In genomic region chr13:81639984-81640582, GRCh38 we compare ENCODE assay signal across 12 cellular contexts.
DNase-seq lines count a peak whose midpoint lies in the region; ATAC-seq and TF ChIP-seq lines count a peak whose summit lies in the region.
"Had no signal": no experiment of that assay in that cellular context is flagged by ENCODE, and none has a peak within 500 bp of the region (broad histone marks: within the 10 kb centered on the region; RNA-seq: fewer than 3 reads in every experiment).

No MANE protein-coding gene starts in this region.

- peak; percentile 73 for TF ChIP-seq CTCF in PC-3 (conservative IDR thresholded peaks at IDR 0.05; ENCODE audit: low read depth, low read length)
- TF ChIP-seq CTCF in hepatocyte (IDR thresholded peaks at IDR 0.05; ENCODE audit: poor library complexity) = peak; percentile 48
- TF ChIP-seq CTCF in Peyer's patch (IDR thresholded peaks at IDR 0.05) = no peak

- H3K36me3 ChIP-seq in PC-3 (ENCODE audit: low read depth, low read length) = no peaks in the 10 kb centered on the region
- H3K36me3 ChIP-seq in hepatocyte (replicated peaks; ENCODE audit: insufficient read depth, low read depth) = no peaks in the 10 kb centered on the region
- no peaks in the 10 kb centered on the region for H3K36me3 ChIP-seq in Peyer's patch
- H3K36me3 ChIP-seq: BLaER1 had no signal

- H4K20me1 ChIP-seq in PC-3 (ENCODE audit: low read length) (no peaks in the 10 kb centered on the region), hepatocyte (ENCODE audit: insufficient read depth, poor library complexity, severe bottlenecking) (no peaks in the 10 kb centered on the region)
- H4K20me1 ChIP-seq: BLaER1 had no signal

- TF ChIP-seq POLR2A in Peyer's patch (IDR thresholded peaks at IDR 0.05) = no peak
- no peak for TF ChIP-seq POLR2A in GM18505 (IDR thresholded peaks at IDR 0.05; ENCODE audit: borderline replicate concordance, extremely low read depth, insufficient read depth, insufficient read length)

- no peaks in the 10 kb centered on the region for H3K27me3 ChIP-seq in PC-3 (ENCODE audit: low read length)
- H3K27me3 ChIP-seq in hepatocyte = no peaks in the 10 kb centered on the region
- H3K27me3 ChIP-seq in Peyer's patch = no peaks in the 10 kb centered on the region
- H3K27me3 ChIP-seq: BLaER1 had no signal

- 81% methylated on average over 4 of the region's 4 CpGs for WGBS in hepatocyte (ENCODE audit: low lambda C conversion rate, missing lambda C conversion rate)

- intact Hi-C loops in PC-3 (cut with micrococcal nuclease) = loop anchor here (1.0 kb wide), 1 partner anchor 232 kb away; no protein-coding TSS in a partner anchor

- H3K9ac ChIP-seq in PC-3 (ENCODE audit: low read length) = no peak overlapping the region
- H3K9ac ChIP-seq: BLaER1 had no signal

- H3K79me2 ChIP-seq in PC-3 (ENCODE audit: low read length) = no peaks in the 10 kb centered on the region
- no peaks in the 10 kb centered on the region for H3K79me2 ChIP-seq in hepatocyte

- H3K27ac ChIP-seq in PC-3 (ENCODE audit: low read length) = no peak overlapping the region
- no peak overlapping the region for H3K27ac ChIP-seq in hepatocyte
- H3K27ac ChIP-seq in Peyer's patch = no peak overlapping the region
- H3K27ac ChIP-seq: BLaER1 had no signal

- H3K9me2 ChIP-seq in PC-3 (replicated peaks; ENCODE audit: low read length) (no peaks in the 10 kb centered on the region), hepatocyte (replicated peaks; ENCODE audit: insufficient read depth) (no peaks in the 10 kb centered on the region)

- peak; percentile 49; the same call in 1 of the 2 replicates for ATAC-seq in PC-3
- ATAC-seq in GM18505 (IDR thresholded peaks at IDR 0.05; ENCODE audit: unreplicated experiment) = no peak
- ATAC-seq: esophagus mucosa had no signal

- CTCF ChIA-PET in PC-3 (lab: Charles Lee) = interaction anchor here (0.6 to 1.8 kb wide), 3 partner anchors 59 to 291 kb away, joined by 3 to 21 read pairs (median 6); no protein-coding TSS in a partner anchor

- no peaks in the 10 kb centered on the region for H3F3A ChIP-seq in PC-3 (ENCODE audit: low read length, unreplicated experiment)

- H3K4me3 ChIP-seq in PC-3 (ENCODE audit: low read length) (no peak overlapping the region), hepatocyte (no peak overlapping the region), Peyer's patch (no peak overlapping the region)
- H3K4me3 ChIP-seq: BLaER1 had no signal

- H3K9me3 ChIP-seq in PC-3 (ENCODE audit: low read length) (no peaks in the 10 kb centered on the region), hepatocyte (ENCODE audit: low read depth) (no peaks in the 10 kb centered on the region), Peyer's patch (no peaks in the 10 kb centered on the region)
- H3K9me3 ChIP-seq: BLaER1 had no signal

- peak; percentile 13 for DNase-seq in A172 (ENCODE audit: low spot score)
- peak; percentile 2 for DNase-seq in H4 (ENCODE audit: low spot score)
- DNase-seq in PC-3 = peak; percentile 56
- peak; percentile 38 for DNase-seq in hepatocyte (ENCODE audit: low spot score)
- DNase-seq in NCI-H187 treated with DMSO at 0.1 percent for 48 hours (lab: John Stamatoyannopoulos, UW) = no peak
- DNase-seq in activated naive CD4-positive, alpha-beta T cell treated with anti-CD3 and anti-CD28 coated beads, Interleukin-2, amount 50 U/mL, for 16 hours = no peak
- no peak for DNase-seq in Peyer's patch
- DNase-seq: activated naive CD8-positive, alpha-beta T cell treated with anti-CD3 and anti-CD28 coated beads, Interleukin-2, amount 10 ng/mL, durations not matched to agents 7 days and 5 days; NCI-H2227 treated with DMSO at 0.1 percent for 48 hours had no signal

- POLR2A ChIA-PET in PC-3 (lab: Charles Lee; ENCODE audit: unreplicated experiment) = no interaction called here

- H3K4me1 ChIP-seq in PC-3 (ENCODE audit: insufficient read depth, low read length) = no peaks in the 10 kb centered on the region
- H3K4me1 ChIP-seq in hepatocyte (ENCODE audit: insufficient read depth) = no peaks in the 10 kb centered on the region
- no peaks in the 10 kb centered on the region for H3K4me1 ChIP-seq in Peyer's patch
- H3K4me1 ChIP-seq: BLaER1 had no signal

- no peak overlapping the region for H3K4me2 ChIP-seq in PC-3 (ENCODE audit: low read length)
- H3K4me2 ChIP-seq in hepatocyte = no peak overlapping the region
- H3K4me2 ChIP-seq: BLaER1 had no signal

- BruUV-seq in PC-3 (replicated peaks; lab: Mats Ljungman, UMichigan) = no TSS peak

- no peak overlapping the region for H2AFZ ChIP-seq in PC-3 (ENCODE audit: low read length)
- H2AFZ ChIP-seq in hepatocyte = no peak overlapping the region

Comparison
In these comparisons a context has a peak if more than half of its experiments do, and no peak if none do; other contexts are left out.
1. DNase-seq: peak in A172 (single experiment), H4 (single experiment), PC-3 (single experiment) and hepatocyte (single experiment); none in NCI-H187 treated with DMSO at 0.1 percent for 48 hours (single experiment), activated naive CD4-positive, alpha-beta T cell treated with anti-CD3 and anti-CD28 coated beads, Interleukin-2, amount 50 U/mL, for 16 hours (single experiment) and Peyer's patch (0 of 3).
2. CTCF ChIP-seq: peak in PC-3 (single experiment) and hepatocyte (single experiment); none in Peyer's patch (0 of 6).